ENCODE assay signal across 7 cellular contexts in the genomic region with DNA sequence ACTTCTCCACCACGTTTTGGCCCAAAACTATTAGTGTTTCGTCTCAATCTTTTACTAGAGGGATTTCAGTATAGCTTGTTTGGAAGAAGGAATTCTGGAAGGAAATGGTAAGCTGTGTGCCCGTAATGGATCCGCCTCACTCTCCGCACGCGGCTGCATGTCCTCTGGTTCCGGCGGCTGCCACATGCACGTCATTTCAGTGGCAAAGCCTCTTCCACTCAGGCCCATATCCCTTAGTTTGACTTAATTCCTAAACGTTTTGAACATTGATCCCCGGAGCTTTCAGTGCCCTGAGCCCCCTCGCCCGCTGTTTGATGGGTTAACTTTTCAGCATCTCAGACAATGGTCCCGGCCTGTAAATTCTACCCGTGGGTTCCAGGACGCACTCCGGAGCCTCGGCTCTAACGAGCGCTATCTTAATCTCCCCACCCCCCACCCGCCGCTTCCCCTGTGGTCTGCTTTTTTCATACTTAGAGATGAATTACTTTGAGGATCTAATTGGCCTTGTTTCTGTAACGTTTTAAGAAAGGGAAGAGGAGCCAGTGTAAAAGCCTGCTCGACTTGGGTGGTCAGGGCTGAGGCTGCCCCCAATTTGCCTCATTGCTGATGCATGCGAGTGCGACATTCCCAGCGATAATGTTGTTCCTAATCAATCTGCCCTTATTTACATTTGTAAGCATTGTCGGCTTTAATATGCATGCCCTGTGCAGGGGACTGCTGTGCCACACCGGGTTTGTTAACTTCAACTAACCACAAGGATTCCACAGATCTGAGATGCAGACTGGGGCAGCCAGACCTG. TPM values are rescaled to one million over a fixed set of nuclear protein-coding genes. Genes with fewer than 3 reads are reported as not detected.
DNase-seq lines count a peak whose midpoint lies in the region; ATAC-seq and TF ChIP-seq lines count a peak whose summit lies in the region.

No MANE protein-coding gene starts in this region.

- DNase-seq in GM12864 (ENCODE audit: low read depth) (no peak), OCI-LY7 (ENCODE audit: low spot score) (no peak), neural crest cell (ENCODE audit: low read depth, low spot score) (no peak), SW 1271 (lab: John Stamatoyannopoulos, UW) (no peak)
- DNase-seq in effector memory CD8-positive, alpha-beta T cell: no peak

- no peak overlapping the region for H3K27ac ChIP-seq in OCI-LY7 (ENCODE audit: low read depth, low read length, poor library complexity, severe bottlenecking)

- peaks cover 25% of the 10 kb centered on the region; the same call in 1 of the 2 replicates for H3K79me2 ChIP-seq in OCI-LY7 (ENCODE audit: insufficient read depth, low read depth, low read length)

- peak overlapping the region; percentile 82 to 99 for H3K4me3 Mint-ChIP-seq in effector memory CD8-positive, alpha-beta T cell
- H3K4me3 Mint-ChIP-seq in neural crest cell: peak overlapping the region; percentile 99

- no peak for ATAC-seq in effector memory CD8-positive, alpha-beta T cell (replicated peaks)
- ATAC-seq in GM18861 (IDR thresholded peaks at IDR 0.05; ENCODE audit: unreplicated experiment): no peak
- ATAC-seq in HG03139 (IDR thresholded peaks at IDR 0.05; ENCODE audit: unreplicated experiment): no peak

- CTCF ChIA-PET in OCI-LY7 (lab: Charles Lee; ENCODE audit: unreplicated experiment): no interaction called here

- H3K4me3 ChIP-seq in GM12864 (ENCODE audit: low read depth, low read length): peak overlapping the region; percentile 70
- H3K4me3 ChIP-seq in OCI-LY7 (ENCODE audit: low read depth, low read length, poor library complexity, severe bottlenecking): peak overlapping the region; percentile 82

- peaks cover 16% of the 10 kb centered on the region for H3K4me1 ChIP-seq in OCI-LY7 (ENCODE audit: insufficient read depth, low read length, poor library complexity, severe bottlenecking)

- H3K36me3 ChIP-seq in OCI-LY7 (ENCODE audit: insufficient read depth, low read length): no peaks in the 10 kb centered on the region

- intact Hi-C loops in OCI-LY7 (cut with micrococcal nuclease; ENCODE audit: unreplicated experiment): loop anchor here (5.0 kb wide), 1 partner anchor 245 kb away; no protein-coding TSS in a partner anchor

- 0 out of 2 replicates have a peak, but pooled peaks cover 6% of the 10 kb centered on the region for H4K20me1 ChIP-seq in OCI-LY7 (ENCODE audit: insufficient read depth, low read length)

- H3K9me3 ChIP-seq in OCI-LY7 (ENCODE audit: low read length): no peaks in the 10 kb centered on the region

- peak overlapping the region; percentile 89 for H3K4me2 ChIP-seq in OCI-LY7 (ENCODE audit: low read length)

- H3K9me2 ChIP-seq in OCI-LY7 (ENCODE audit: insufficient read depth, low read length): no peaks in the 10 kb centered on the region

- POLR2A ChIA-PET in OCI-LY7 (lab: Charles Lee): interaction anchor here (0.5 to 1.6 kb wide), 7 partner anchors 18 to 937 kb away, joined by 3 to 8 read pairs (median 4); partner anchors contain the start of gene HABP4

- peaks cover 30 to 49% of the 10 kb centered on the region in 2 donors for H3K4me1 Mint-ChIP-seq in effector memory CD8-positive, alpha-beta T cell (ENCODE audit: low read depth in 2 of 2)
- H3K4me1 Mint-ChIP-seq in neural crest cell: peaks cover 59% of the 10 kb centered on the region

- H3K36me3 Mint-ChIP-seq in effector memory CD8-positive, alpha-beta T cell (ENCODE audit: insufficient read depth): peaks cover 35% of the 10 kb centered on the region
- no peaks in the 10 kb centered on the region for H3K36me3 Mint-ChIP-seq in neural crest cell (ENCODE audit: low read depth)

- peak overlapping the region in 1 of 2 donors; percentile 19 for H3K27ac Mint-ChIP-seq in effector memory CD8-positive, alpha-beta T cell
- H3K27ac Mint-ChIP-seq in neural crest cell (ENCODE audit: unreplicated experiment): peak overlapping the region; percentile 97

- H3K9me3 Mint-ChIP-seq in effector memory CD8-positive, alpha-beta T cell: no peaks in the 10 kb centered on the region
- no peaks in the 10 kb centered on the region for H3K9me3 Mint-ChIP-seq in neural crest cell

- TF ChIP-seq CTCF in GM12864 (IDR thresholded peaks at IDR 0.05; ENCODE audit: low read depth, low read length, missing control alignments) (no peak), OCI-LY7 (conservative IDR thresholded peaks at IDR 0.05; ENCODE audit: low read length) (no peak), neural crest cell (conservative IDR thresholded peaks at IDR 0.05) (no peak)

- no TSS peak for BruUV-seq in OCI-LY7 (replicated peaks; lab: Mats Ljungman, UMichigan)

- peaks cover 0 to 6% of the 10 kb centered on the region in 2 donors for H3K27me3 Mint-ChIP-seq in effector memory CD8-positive, alpha-beta T cell
- H3K27me3 Mint-ChIP-seq in neural crest cell (ENCODE audit: low read depth): peaks cover 30% of the 10 kb centered on the region

- H2AFZ ChIP-seq in OCI-LY7 (ENCODE audit: low read length): no peak overlapping the region; the same call in 1 of the 2 replicates

RNA-seq across cellular contexts. Expression of gene PTCH1, which starts 4.6 kb away (rescaled TPM):
- total RNA-seq in OCI-LY7 (2014; rRNA removed; shearing (Covaris generic)): 13.1 and 16.5 TPM in 2 replicates
- total RNA-seq in OCI-LY7 (2022): 36.1 and 49.9 TPM in 2 replicates
- 70.8 and 75.6 TPM in 2 replicates for total RNA-seq in neural crest cell
